ENCODE assay signal across 25 cellular contexts in the genomic region with DNA sequence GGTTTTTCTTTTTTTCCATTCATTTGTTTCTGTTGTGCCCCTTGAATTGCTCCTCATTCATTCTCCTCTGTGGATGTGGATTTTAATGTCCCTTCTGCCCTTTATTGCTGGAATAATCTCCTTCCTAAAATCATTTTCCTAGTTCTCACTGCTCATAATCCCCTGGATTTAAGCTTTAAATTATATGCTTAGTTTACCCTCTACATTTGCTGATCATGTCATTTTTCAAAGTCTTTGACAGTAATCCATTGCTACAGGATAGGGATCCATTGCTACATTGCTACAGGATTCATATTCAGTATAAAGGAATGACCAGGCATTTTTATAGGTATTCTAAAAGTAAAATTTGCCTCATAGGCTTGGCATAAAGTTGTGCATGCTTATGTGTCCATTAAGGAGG.
"Had no signal": no experiment of that assay in that cellular context is flagged by ENCODE, and none has a peak within 500 bp of the region (broad histone marks: within the 10 kb centered on the region; RNA-seq: fewer than 3 reads in every experiment).

No MANE protein-coding gene starts in this region.

- ATAC-seq: natural killer cell; psoas muscle; right cardiac atrium; sciatic nerve; stimulated activated effector memory CD8-positive, alpha-beta T cell treated with anti-CD3 and anti-CD28 coated beads, Interleukin-12 subunit alpha, Interleukin-12 subunit beta, amount 100 ng/mL, for 72 hours; stimulated activated naive B cell treated with anti-CD40 and anti-IgM and Interleukin-4, amounts not matched to agents 10 μg/mL and 1 μg/mL and 100 μg/mL, for 72 hours had no signal

- H3K36me3 ChIP-seq: neural progenitor cell, ovary, spleen, stomach, thoracic aorta, thyroid gland, tibial nerve, upper lobe of left lung, vagina had no signal

- H3K4me3 ChIP-seq: neural progenitor cell, ovary, psoas muscle, skin epidermis, smooth muscle cell, spleen, stomach, thoracic aorta, thyroid gland, tibial nerve, upper lobe of left lung, vagina had no signal

- DNase-seq: natural killer cell; occipital lobe; ovary; posterior cingulate gyrus; psoas muscle; spleen; stimulated activated CD4-positive, alpha-beta T cell treated with anti-CD3 and anti-CD28 coated beads, Interleukin-12 subunit alpha, Interleukin-12 subunit beta, amount 100 ng/mL, for 4 hours; stimulated activated CD4-positive, alpha-beta T cell treated with anti-CD3 and anti-CD28 coated beads, Interleukin-1b, Interleukin-23, amount 100 ng/mL, for 48 hours; stimulated activated CD4-positive, alpha-beta T cell treated with anti-CD3 and anti-CD28 coated beads, Interleukin-4, amount 100 ng/mL, for 24 hours; stimulated activated naive B cell treated with anti-CD40 and anti-IgM and Interleukin-4, amounts not matched to agents 10 μg/mL and 1 μg/mL and 100 μg/mL, for 72 hours; stimulated activated naive CD4-positive, alpha-beta T cell treated with Interleukin-2 at 50 U/mL for 16 hours; stomach; thyroid gland; upper lobe of left lung had no signal

- H3K27me3 ChIP-seq: neural progenitor cell, ovary, spleen, stomach, thyroid gland, tibial nerve, upper lobe of left lung, vagina had no signal

- FAIRE-seq: urothelium cell line had no signal

- H3K4me1 ChIP-seq: neural progenitor cell, parathyroid adenoma, psoas muscle, spleen, stomach, thyroid gland, tibial nerve, upper lobe of left lung, vagina had no signal

- H3K9ac ChIP-seq: neural progenitor cell, parathyroid adenoma had no signal

- H3K79me2 ChIP-seq: parathyroid adenoma had no signal

- H3K4me2 ChIP-seq: neural progenitor cell, smooth muscle cell had no signal

- H3K9me3 ChIP-seq: ovary, psoas muscle, spleen, stomach, thoracic aorta, thyroid gland, tibial nerve, upper lobe of left lung, vagina had no signal

- H2AFZ ChIP-seq: neural progenitor cell, parathyroid adenoma had no signal

- H3K27ac ChIP-seq: neural progenitor cell, ovary, parathyroid adenoma, psoas muscle, skin epidermis, spleen, stomach, thyroid gland, tibial nerve, upper lobe of left lung, vagina had no signal
